Comparison of ENCODE assay signal across 9 cellular contexts in genomic region chr14:89415139-89415538, GRCh38. TPM values are rescaled to one million over a fixed set of nuclear protein-coding genes. Genes with fewer than 3 reads are reported as not detected.
DNase-seq lines count a peak whose midpoint lies in the region; ATAC-seq, FAIRE-seq and TF ChIP-seq lines count a peak whose summit lies in the region.
"Had no signal": no experiment of that assay in that cellular context is flagged by ENCODE, and none has a peak within 500 bp of the region (broad histone marks: within the 10 kb centered on the region; RNA-seq: fewer than 3 reads in every experiment).

No MANE protein-coding gene starts in this region.

- intact Hi-C loops in aorta (cut with DNase I) = loop anchor here (5.0 to 10.0 kb wide), 10 partner anchors 62 to 497 kb away; no protein-coding TSS in a partner anchor

- peak overlapping the region in 1 of 2 donors; percentile 36 for H3K27ac ChIP-seq in aorta (ENCODE audit: low read depth in 1 of 2, low read length in 2 of 2)
- no peak overlapping the region for H3K27ac ChIP-seq in RWPE1

- no peak for DNase-seq in GM19239 (ENCODE audit: insufficient read length, low spot score)
- DNase-seq in fibroblast of villous mesenchyme (ENCODE audit: low read depth) = peak; percentile 25
- no peak for DNase-seq in skeletal muscle cell (ENCODE audit: low read depth)
- no peak for DNase-seq in aorta
- no peak for DNase-seq in ureter (ENCODE audit: low spot score)
- DNase-seq in RWPE1 (ENCODE audit: low spot score) = no peak
- DNase-seq: RPMI8226 had no signal

- peak; percentile 33 for FAIRE-seq in GM19239 (lab: Jason Lieb, UNC)

- H3K4me1 ChIP-seq in aorta (ENCODE audit: control insufficient read depth in 1 of 2, insufficient read depth in 2 of 2, low read length in 2 of 2) = peaks cover 0 to 2% of the 10 kb centered on the region in 2 donors

- TF ChIP-seq CTCF in WI38 (IDR thresholded peaks at IDR 0.05; ENCODE audit: low read depth, low read length) (no peak), fibroblast of villous mesenchyme (IDR thresholded peaks at IDR 0.05; ENCODE audit: insufficient read depth, low read depth, low read length) (no peak), RWPE1 (conservative IDR thresholded peaks at IDR 0.05; ENCODE audit: low read depth) (no peak)

- no peaks in the 10 kb centered on the region for H3K9me3 ChIP-seq in aorta (ENCODE audit: control insufficient read depth, low read length)

- POLR2A ChIA-PET in RWPE1 (lab: Yijun Ruan, JAX; ENCODE audit: low non-redundant PET) = no interaction called here

- peaks cover 0 to 2% of the 10 kb centered on the region in 2 donors for H3K36me3 ChIP-seq in aorta (ENCODE audit: control insufficient read depth in 1 of 2, insufficient read depth in 2 of 2, low read length in 1 of 2)

- H3K4me3 ChIP-seq in WI38 (ENCODE audit: low read depth, low read length) = peak overlapping the region; percentile 86
- peak overlapping the region; percentile 90 for H3K4me3 ChIP-seq in fibroblast of villous mesenchyme (ENCODE audit: low read depth, low read length)
- peak overlapping the region; percentile 81 for H3K4me3 ChIP-seq in skeletal muscle cell (ENCODE audit: low read depth, low read length)
- peak overlapping the region in 1 of 2 donors; percentile 77 for H3K4me3 ChIP-seq in aorta (ENCODE audit: low read length in 2 of 2)

- no peak for ATAC-seq in aorta (ENCODE audit: low FRiP score)
- no peak for ATAC-seq in GM19351 (IDR thresholded peaks at IDR 0.05; ENCODE audit: unreplicated experiment)

- no peaks in the 10 kb centered on the region for H3K27me3 ChIP-seq in aorta (ENCODE audit: control insufficient read depth in 1 of 2, insufficient read depth in 2 of 2, low read length in 1 of 2)

- CTCF ChIA-PET in RWPE1 (lab: Yijun Ruan, JAX) = interaction anchor here (0.7 kb wide), 1 partner anchor 322 kb away, joined by 5 read pairs; no protein-coding TSS in a partner anchor

- WGBS in aorta, 2 donors = 18 to 21% methylated on average over 5 of the region's 5 CpGs

RNA-seq across cellular contexts. Expression of gene FOXN3, which starts 1.9 kb away (rescaled TPM):
- total RNA-seq in fibroblast of villous mesenchyme (33.2 and 58.6 TPM in 2 replicates), aorta (100 to 1,000 TPM; 150 to 225 TPM), ureter (91.7 TPM)
- 10 to 100 TPM; 21.4 to 51.8 TPM for polyA plus RNA-seq in aorta
